Comparison of ENCODE assay signal across 9 cellular contexts in genomic region chr3:94115482-94115881, GRCh38. TPM values are rescaled to one million over a fixed set of nuclear protein-coding genes. Genes with fewer than 3 reads are reported as not detected.
DNase-seq lines count a peak whose midpoint lies in the region; ATAC-seq and TF ChIP-seq lines count a peak whose summit lies in the region.
"Had no signal": no experiment of that assay in that cellular context is flagged by ENCODE, and none has a peak within 500 bp of the region (broad histone marks: within the 10 kb centered on the region; RNA-seq: fewer than 3 reads in every experiment).

No MANE protein-coding gene starts in this region.

- DNase-seq in EH (ENCODE audit: low read depth) (peak; percentile 46), NAMALWA (ENCODE audit: low spot score) (peak; percentile 34), brain microvascular endothelial cell (peak; percentile 47), lung microvascular endothelial cell (ENCODE audit: low read depth in 2 of 2) (peak; percentile 16 to 38), cortex of kidney (lab: John Stamatoyannopoulos, UW) (no peak), NCI-H146 treated with DMSO at 0.1 percent for 48 hours (lab: John Stamatoyannopoulos, UW; ENCODE audit: unreplicated experiment) (no peak)

- H3K27ac ChIP-seq in brain microvascular endothelial cell, result no peak overlapping the region
- H3K27ac ChIP-seq: neutrophil had no signal

- H3K4me3 ChIP-seq in brain microvascular endothelial cell (ENCODE audit: low read depth, low read length), result no peak overlapping the region

- no peaks in the 10 kb centered on the region for H3K36me3 ChIP-seq in brain microvascular endothelial cell (replicated peaks)

- H3K27me3 ChIP-seq in brain microvascular endothelial cell (replicated peaks), result no peaks in the 10 kb centered on the region
- H3K27me3 ChIP-seq: neutrophil had no signal

- TF ChIP-seq CTCF in brain microvascular endothelial cell (IDR thresholded peaks at IDR 0.05; ENCODE audit: low read depth, low read length, missing control alignments), result peak; percentile 48

- in situ Hi-C loops in brain microvascular endothelial cell (cut with HindIII; ENCODE audit: low pct_ligation_motif_present, low sequenced_read_pairs), result no loop called here

- no peak for ATAC-seq in GM19328 (IDR thresholded peaks at IDR 0.05; ENCODE audit: unreplicated experiment)
- no peak for ATAC-seq in HG02938 (IDR thresholded peaks at IDR 0.05; ENCODE audit: unreplicated experiment)

RNA-seq across cellular contexts. Expression of gene NSUN3, which starts 52.6 kb away (rescaled TPM):
- 9.6 and 18.8 TPM in 2 replicates for total RNA-seq in lung microvascular endothelial cell

RNA-seq across cellular contexts. Expression of gene DHFR2, which starts 52.8 kb away (rescaled TPM):
- 1.5 and 2.4 TPM in 2 replicates for total RNA-seq in lung microvascular endothelial cell

Comparison
In these comparisons a context has a peak if more than half of its experiments do, and no peak if none do; other contexts are left out.
1. DNase-seq: peak in EH (single experiment), NAMALWA (single experiment), brain microvascular endothelial cell (single experiment) and lung microvascular endothelial cell (2 of 2); none in cortex of kidney (single experiment) and NCI-H146 treated with DMSO at 0.1 percent for 48 hours (single experiment).